ENCODE assay signal across 8 cellular contexts in genomic region chr17:76671912-76672262, GRCh38. TPM values are rescaled to one million over a fixed set of nuclear protein-coding genes. Genes with fewer than 3 reads are reported as not detected.
A peak's percentile ranks its signal among the peaks of the same experiment; 100 is the strongest.
DNase-seq lines count a peak whose midpoint lies in the region; ATAC-seq and TF ChIP-seq lines count a peak whose summit lies in the region.

No MANE protein-coding gene starts in this region.

- intact Hi-C loops in activated CD4-positive, alpha-beta memory T cell treated with anti-CD3 and anti-CD28 coated beads for 36 hours (cut with micrococcal nuclease), result loop anchor here (2.0 to 5.0 kb wide), 3 partner anchors 43 to 157 kb away; partner anchors contain the start of genes JMJD6 and METTL23

- H3K27ac Mint-ChIP-seq in stimulated activated naive CD8-positive, alpha-beta T cell treated with anti-CD3 and anti-CD28 coated beads, Interleukin-15, Interleukin-2, amounts not matched to agents 100 ng/mL and 50 ng/mL, for 24 hours, result peak overlapping the region; percentile 92
- H3K27ac Mint-ChIP-seq in activated CD4-positive, alpha-beta memory T cell treated with anti-CD3 and anti-CD28 coated beads for 36 hours, result peak overlapping the region; percentile 93
- H3K27ac Mint-ChIP-seq in stimulated activated naive CD8-positive, alpha-beta T cell treated with anti-CD3 and anti-CD28 coated beads, Interleukin-15, amount 100 ng/mL, for 72 hours, result peak overlapping the region; percentile 79 to 97

- under 1% methylated on average over 19 of the region's 19 CpGs for WGBS in hepatocyte (ENCODE audit: low lambda C conversion rate, missing lambda C conversion rate)

- no peak for TF ChIP-seq CTCF in hepatocyte (IDR thresholded peaks at IDR 0.05; ENCODE audit: poor library complexity)

- H3K4me3 ChIP-seq in hepatocyte, result peak overlapping the region; percentile 44

- peak overlapping the region; percentile 73 for H2AFZ ChIP-seq in hepatocyte

- H3K27me3 ChIP-seq in hepatocyte, result no peaks in the 10 kb centered on the region

- H3K9me3 Mint-ChIP-seq in stimulated activated naive CD8-positive, alpha-beta T cell treated with anti-CD3 and anti-CD28 coated beads, Interleukin-15, Interleukin-2, amounts not matched to agents 100 ng/mL and 50 ng/mL, for 24 hours, result no peaks in the 10 kb centered on the region
- H3K9me3 Mint-ChIP-seq in activated CD4-positive, alpha-beta memory T cell treated with anti-CD3 and anti-CD28 coated beads for 36 hours, result no peaks in the 10 kb centered on the region
- no peaks in the 10 kb centered on the region for H3K9me3 Mint-ChIP-seq in stimulated activated naive CD8-positive, alpha-beta T cell treated with anti-CD3 and anti-CD28 coated beads, Interleukin-15, amount 100 ng/mL, for 72 hours

- H3K36me3 ChIP-seq in hepatocyte (replicated peaks; ENCODE audit: insufficient read depth, low read depth), result no peaks in the 10 kb centered on the region

- no peaks in the 10 kb centered on the region for H3K4me1 ChIP-seq in hepatocyte (ENCODE audit: insufficient read depth)

- ATAC-seq in stimulated activated naive CD8-positive, alpha-beta T cell treated with anti-CD3 and anti-CD28 coated beads, Interleukin-15, Interleukin-2, amounts not matched to agents 100 U/mL and 50 U/mL, for 24 hours, result no peak
- ATAC-seq in stimulated activated naive CD8-positive, alpha-beta T cell treated with anti-CD3 and anti-CD28 coated beads, Interleukin-15, amount 100 ng/mL, for 72 hours, result no peak
- no peak for ATAC-seq in HG02588 (IDR thresholded peaks at IDR 0.05; ENCODE audit: unreplicated experiment)

- H3K9me3 ChIP-seq in hepatocyte (ENCODE audit: low read depth), result no peaks in the 10 kb centered on the region

- H3K9me2 ChIP-seq in hepatocyte (replicated peaks; ENCODE audit: insufficient read depth), result no peaks in the 10 kb centered on the region

- H4K20me1 ChIP-seq in hepatocyte (ENCODE audit: insufficient read depth, poor library complexity, severe bottlenecking), result no peaks in the 10 kb centered on the region

- peak overlapping the region; percentile 93 for H3K4me3 Mint-ChIP-seq in stimulated activated naive CD8-positive, alpha-beta T cell treated with anti-CD3 and anti-CD28 coated beads, Interleukin-15, Interleukin-2, amounts not matched to agents 100 ng/mL and 50 ng/mL, for 24 hours
- H3K4me3 Mint-ChIP-seq in activated CD4-positive, alpha-beta memory T cell treated with anti-CD3 and anti-CD28 coated beads for 36 hours, result peak overlapping the region; percentile 90
- H3K4me3 Mint-ChIP-seq in stimulated activated naive CD8-positive, alpha-beta T cell treated with anti-CD3 and anti-CD28 coated beads, Interleukin-15, amount 100 ng/mL, for 72 hours, result peak overlapping the region; percentile 87 to 93

- H3K4me2 ChIP-seq in hepatocyte, result peak overlapping the region; percentile 82

- no peaks in the 10 kb centered on the region for H3K79me2 ChIP-seq in hepatocyte

- CTCF ChIA-PET in activated CD4-positive, alpha-beta memory T cell treated with anti-CD3 and anti-CD28 coated beads for 36 hours (lab: Charles Lee), result interaction anchor here (0.6 to 2.8 kb wide), 4 partner anchors 10 to 149 kb away, joined by 3 to 26 read pairs (median 5); no protein-coding TSS in a partner anchor

- DNase-seq in stimulated activated naive CD8-positive, alpha-beta T cell treated with anti-CD3 and anti-CD28 coated beads, Interleukin-15, Interleukin-2, amounts not matched to agents 100 U/mL and 50 U/mL, for 24 hours, result no peak
- DNase-seq in activated CD4-positive, alpha-beta memory T cell treated with anti-CD3 and anti-CD28 coated beads for 36 hours, result no peak
- no peak for DNase-seq in hepatocyte (ENCODE audit: low spot score)
- DNase-seq in stimulated activated naive CD8-positive, alpha-beta T cell treated with anti-CD3 and anti-CD28 coated beads, Interleukin-15, amount 100 ng/mL, for 72 hours, result no peak
- DNase-seq in UCSD-AML1 (lab: John Stamatoyannopoulos, UW; ENCODE audit: unreplicated experiment), result no peak
- DNase-seq in stimulated activated CD4-positive, alpha-beta T cell treated with anti-CD3 and anti-CD28 coated beads, Interleukin-4, amount 100 ng/mL, for 24 hours, result no peak

- no peaks in the 10 kb centered on the region for H3K27me3 Mint-ChIP-seq in stimulated activated naive CD8-positive, alpha-beta T cell treated with anti-CD3 and anti-CD28 coated beads, Interleukin-15, Interleukin-2, amounts not matched to agents 100 ng/mL and 50 ng/mL, for 24 hours
- H3K27me3 Mint-ChIP-seq in activated CD4-positive, alpha-beta memory T cell treated with anti-CD3 and anti-CD28 coated beads for 36 hours, result no peaks in the 10 kb centered on the region
- no peaks in the 10 kb centered on the region for H3K27me3 Mint-ChIP-seq in stimulated activated naive CD8-positive, alpha-beta T cell treated with anti-CD3 and anti-CD28 coated beads, Interleukin-15, amount 100 ng/mL, for 72 hours

- peaks cover 38% of the 10 kb centered on the region for H3K4me1 Mint-ChIP-seq in stimulated activated naive CD8-positive, alpha-beta T cell treated with anti-CD3 and anti-CD28 coated beads, Interleukin-15, Interleukin-2, amounts not matched to agents 100 ng/mL and 50 ng/mL, for 24 hours (ENCODE audit: low read depth)
- peaks cover 24% of the 10 kb centered on the region for H3K4me1 Mint-ChIP-seq in activated CD4-positive, alpha-beta memory T cell treated with anti-CD3 and anti-CD28 coated beads for 36 hours (ENCODE audit: low read depth)
- H3K4me1 Mint-ChIP-seq in stimulated activated naive CD8-positive, alpha-beta T cell treated with anti-CD3 and anti-CD28 coated beads, Interleukin-15, amount 100 ng/mL, for 72 hours, result peaks cover 39% of the 10 kb centered on the region

- no peaks in the 10 kb centered on the region for H3K36me3 Mint-ChIP-seq in stimulated activated naive CD8-positive, alpha-beta T cell treated with anti-CD3 and anti-CD28 coated beads, Interleukin-15, Interleukin-2, amounts not matched to agents 100 ng/mL and 50 ng/mL, for 24 hours (ENCODE audit: low read depth)
- no peaks in the 10 kb centered on the region for H3K36me3 Mint-ChIP-seq in activated CD4-positive, alpha-beta memory T cell treated with anti-CD3 and anti-CD28 coated beads for 36 hours

- peak overlapping the region; percentile 75 for H3K27ac ChIP-seq in hepatocyte

- POLR2A ChIA-PET in activated CD4-positive, alpha-beta memory T cell treated with anti-CD3 and anti-CD28 coated beads for 36 hours (lab: Charles Lee), result interaction anchor here (0.7 to 2.3 kb wide), 5 partner anchors 10 to 463 kb away, joined by 3 to 11 read pairs (median 4); partner anchors contain the start of gene ST6GALNAC1

RNA-seq across cellular contexts. Expression of gene ST6GALNAC1, which starts 28.3 kb away (rescaled TPM):
- 1 to 10 TPM; 1.1 to 2.3 TPM for total RNA-seq in activated CD4-positive, alpha-beta memory T cell treated with anti-CD3 and anti-CD28 coated beads for 36 hours
- total RNA-seq in hepatocyte, result 17.7 and 29.6 TPM in 2 replicates
- polyA plus RNA-seq in hepatocyte, result 27.6 and 31.6 TPM in 2 replicates

RNA-seq across cellular contexts. Expression of gene MXRA7, which starts 38.9 kb away (rescaled TPM):
- total RNA-seq in activated CD4-positive, alpha-beta memory T cell treated with anti-CD3 and anti-CD28 coated beads for 36 hours, result 1 to 10 TPM; 7.5 to 8.0 TPM
- total RNA-seq in hepatocyte, result 101 and 102 TPM in 2 replicates
- 117 and 138 TPM in 2 replicates for polyA plus RNA-seq in hepatocyte

RNA-seq across cellular contexts. Expression of gene JMJD6, which starts 54.5 kb away (rescaled TPM):
- 10 to 100 TPM; 53.4 to 56.6 TPM for total RNA-seq in activated CD4-positive, alpha-beta memory T cell treated with anti-CD3 and anti-CD28 coated beads for 36 hours
- total RNA-seq in hepatocyte, result 19.3 and 19.5 TPM in 2 replicates
- polyA plus RNA-seq in hepatocyte, result 34.5 and 44.8 TPM in 2 replicates

RNA-seq across cellular contexts. Expression of gene METTL23, which starts 54.8 kb away (rescaled TPM):
- 10 to 100 TPM; 29.1 to 29.2 TPM for total RNA-seq in activated CD4-positive, alpha-beta memory T cell treated with anti-CD3 and anti-CD28 coated beads for 36 hours
- total RNA-seq in hepatocyte, result 36.6 and 36.8 TPM in 2 replicates
- polyA plus RNA-seq in hepatocyte, result 48.0 and 56.5 TPM in 2 replicates

Comparison
In these comparisons a context has a peak if more than half of its experiments do, and no peak if none do; other contexts are left out.
1. RNA of gene MXRA7, which starts 38.9 kb away (total RNA-seq): 101 to 102 TPM in hepatocyte; 7.5 to 8.0 TPM in activated CD4-positive, alpha-beta memory T cell treated with anti-CD3 and anti-CD28 coated beads for 36 hours; every median in the first group is over 10 times any median in the second.
2. Peak in every context shown above with its lines, with median percentiles within 50 percentile points of each other: H3K27ac Mint-ChIP-seq and H3K4me3 Mint-ChIP-seq.